Comparison of ENCODE assay signal across 1 cellular context in genomic region chr17:35684046-35684802, GRCh38.
TF ChIP-seq lines count a peak whose summit lies in the region.

No MANE protein-coding gene starts in this region.

TF ChIP-seq in endothelial cell of umbilical vein, 7 proteins besides CTCF, POLR2A, EP300 and RAD21 (continued from another document):
- TF ChIP-seq GATA2 (IDR thresholded peaks at IDR 0.05; ENCODE audit: insufficient read depth, insufficient read length, low read depth, low read length): no peak
- no peak for TF ChIP-seq JUN (IDR thresholded peaks at IDR 0.05; ENCODE audit: borderline replicate concordance, insufficient read depth, insufficient read length, low read depth)
- no peak for TF ChIP-seq FOS (IDR thresholded peaks at IDR 0.05; ENCODE audit: borderline replicate concordance, insufficient read depth, low read length)
TF ChIP-seq in endothelial cell of umbilical vein: peak in this region for 0.
